Comparison of ENCODE assay signal across 16 cellular contexts in genomic region chr9:119884411-119884810, GRCh38.
"Had no signal": no experiment of that assay in that cellular context is flagged by ENCODE, and none has a peak within 500 bp of the region (broad histone marks: within the 10 kb centered on the region; RNA-seq: fewer than 3 reads in every experiment).

No MANE protein-coding gene starts in this region.

- DNase-seq: activated CD4-positive, alpha-beta T cell treated with anti-CD3 and anti-CD28 coated beads for 36 hours; activated CD8-positive, alpha-beta T cell treated with anti-CD3 and anti-CD28 coated beads, Interleukin-2, amount 10 ng/mL, durations not matched to agents 7 days and 5 days; activated naive CD4-positive, alpha-beta T cell treated with anti-CD3 and anti-CD28 coated beads for 36 hours; body of pancreas; hippocampal formation; islet precursor cell; left ventricle myocardium superior; ovary; stimulated activated CD4-positive, alpha-beta T cell treated with anti-CD3 and anti-CD28 coated beads, Interleukin-15, amount 100 ng/mL, for 24 hours; stimulated activated CD4-positive, alpha-beta T cell treated with anti-CD3 and anti-CD28 coated beads, Interleukin-4, amount 100 ng/mL, for 24 hours; T-helper 9 cell had no signal

- H3K4me3 Mint-ChIP-seq: activated CD4-positive, alpha-beta T cell treated with anti-CD3 and anti-CD28 coated beads for 36 hours; activated CD8-positive, alpha-beta T cell treated with anti-CD3 and anti-CD28 coated beads, Interleukin-2, amount 10 ng/mL, durations not matched to agents 7 days and 5 days; activated naive CD4-positive, alpha-beta T cell treated with anti-CD3 and anti-CD28 coated beads for 36 hours; central memory CD8-positive, alpha-beta T cell; dendritic cell treated with granulocyte-macrophage colony-stimulating factor and Interleukin-4, amounts not matched to agents 40 ng/mL and 50 ng/mL, for 4 days; neural progenitor cell; stimulated activated naive CD8-positive, alpha-beta T cell treated with anti-CD3 and anti-CD28 coated beads, Interleukin-15, Interleukin-2, amounts not matched to agents 100 ng/mL and 50 ng/mL, for 24 hours had no signal

- H3K27ac Mint-ChIP-seq: activated CD4-positive, alpha-beta T cell treated with anti-CD3 and anti-CD28 coated beads for 36 hours; activated CD8-positive, alpha-beta T cell treated with anti-CD3 and anti-CD28 coated beads, Interleukin-2, amount 10 ng/mL, durations not matched to agents 7 days and 5 days; activated naive CD4-positive, alpha-beta T cell treated with anti-CD3 and anti-CD28 coated beads for 36 hours; dendritic cell treated with granulocyte-macrophage colony-stimulating factor and Interleukin-4, amounts not matched to agents 40 ng/mL and 50 ng/mL, for 4 days; neural progenitor cell; stimulated activated naive CD8-positive, alpha-beta T cell treated with anti-CD3 and anti-CD28 coated beads, Interleukin-15, Interleukin-2, amounts not matched to agents 100 ng/mL and 50 ng/mL, for 24 hours had no signal

- H3K9me3 Mint-ChIP-seq: activated naive CD4-positive, alpha-beta T cell treated with anti-CD3 and anti-CD28 coated beads for 36 hours; central memory CD8-positive, alpha-beta T cell; dendritic cell treated with granulocyte-macrophage colony-stimulating factor and Interleukin-4, amounts not matched to agents 40 ng/mL and 50 ng/mL, for 4 days; neural progenitor cell had no signal

- H3K9ac ChIP-seq: neural progenitor cell had no signal

- H3K4me1 ChIP-seq: body of pancreas, neural progenitor cell had no signal

- H3K36me3 ChIP-seq: neural progenitor cell, ovary had no signal

- H3K27me3 ChIP-seq: body of pancreas, neural progenitor cell, ovary had no signal

- H3K27me3 Mint-ChIP-seq: activated CD4-positive, alpha-beta T cell treated with anti-CD3 and anti-CD28 coated beads for 36 hours; central memory CD8-positive, alpha-beta T cell; dendritic cell treated with granulocyte-macrophage colony-stimulating factor and Interleukin-4, amounts not matched to agents 40 ng/mL and 50 ng/mL, for 4 days; stimulated activated naive CD8-positive, alpha-beta T cell treated with anti-CD3 and anti-CD28 coated beads, Interleukin-15, Interleukin-2, amounts not matched to agents 100 ng/mL and 50 ng/mL, for 24 hours had no signal

- ATAC-seq: activated CD4-positive, alpha-beta T cell treated with anti-CD3 and anti-CD28 coated beads for 36 hours; activated CD8-positive, alpha-beta T cell treated with anti-CD3 and anti-CD28 coated beads, Interleukin-2, amount 10 ng/mL, durations not matched to agents 7 days and 5 days; body of pancreas; left ventricle myocardium superior had no signal

- H3K27ac ChIP-seq: body of pancreas, neural progenitor cell, ovary, VCaP had no signal

- H3K4me3 ChIP-seq: body of pancreas, neural progenitor cell, ovary had no signal

- H3K4me1 Mint-ChIP-seq: activated CD4-positive, alpha-beta T cell treated with anti-CD3 and anti-CD28 coated beads for 36 hours; central memory CD8-positive, alpha-beta T cell had no signal

- H3K36me3 Mint-ChIP-seq: neural progenitor cell had no signal

- H3K9me3 ChIP-seq: body of pancreas, ovary had no signal
